7 cellular contexts compared by ENCODE assay signal in the genomic region with DNA sequence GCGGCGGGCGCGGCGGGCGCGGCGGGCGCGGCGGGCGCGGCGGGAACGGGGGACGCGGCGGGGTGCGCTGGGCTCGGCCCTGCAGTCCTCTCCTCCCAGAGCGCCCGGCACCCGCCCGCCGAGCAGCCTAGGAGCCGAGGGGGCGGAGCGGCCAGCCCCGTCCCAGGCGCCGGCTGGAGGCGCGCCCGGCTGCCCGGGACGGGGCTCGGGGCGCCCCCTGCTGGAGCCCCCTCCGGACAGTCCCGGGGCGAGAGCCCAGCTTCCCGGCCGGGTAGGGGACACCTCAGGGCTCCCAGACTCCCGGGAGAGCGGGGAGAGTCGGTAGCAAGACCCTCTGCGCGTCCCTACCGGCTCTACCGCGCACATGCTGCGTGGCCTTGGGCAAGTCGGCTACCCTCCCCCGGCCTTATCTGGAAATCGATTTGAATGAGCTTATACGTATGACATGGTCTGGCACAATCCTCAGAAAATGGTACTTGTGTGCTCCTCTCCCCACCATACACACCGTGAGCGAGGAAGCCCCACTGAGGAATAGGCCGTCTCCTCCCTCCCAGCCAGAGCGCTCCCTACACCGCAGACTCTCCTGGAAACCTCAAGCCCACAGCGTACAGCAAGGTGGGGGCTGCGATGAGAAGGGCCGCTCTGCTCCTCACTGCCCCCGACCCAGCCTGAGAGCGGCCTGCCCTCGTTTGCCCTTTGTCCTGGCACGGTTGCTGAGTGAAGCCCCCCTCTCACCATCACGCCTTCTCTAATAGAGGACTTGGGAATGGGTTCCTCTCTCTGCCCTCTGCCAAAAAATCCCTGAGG. TPM values are rescaled to one million over a fixed set of nuclear protein-coding genes. Genes with fewer than 3 reads are reported as not detected.
DNase-seq lines count a peak whose midpoint lies in the region; ATAC-seq and TF ChIP-seq lines count a peak whose summit lies in the region.

Gene DAPK2, minus strand, starts transcription at position 139 of the 807 bp plus-strand sequence. CDS start 6,224 bp downstream, outside the sequence.

- POLR2A ChIA-PET in naive thymus-derived CD4-positive, alpha-beta T cell (lab: Charles Lee), result no interaction called here

- peak within 1 kb of the TSS; percentile 61 to 88 (median 68) for H3K4me3 ChIP-seq in Peyer's patch
- H3K4me3 ChIP-seq in fibroblast of mammary gland (ENCODE audit: control insufficient read depth, low read depth, low read length), result peak within 1 kb of the TSS; percentile 31
- peak within 1 kb of the TSS; percentile 55 for H3K4me3 ChIP-seq in naive thymus-derived CD4-positive, alpha-beta T cell (ENCODE audit: low read length)

- CTCF ChIA-PET in naive thymus-derived CD4-positive, alpha-beta T cell (lab: Charles Lee), result interaction anchor here (0.7 to 5.8 kb wide), 10 partner anchors 11 to 435 kb away, joined by 3 to 51 read pairs (median 4); no protein-coding TSS in a partner anchor

- peaks cover 0 to 5% (median 0%) of the 10 kb centered on the region in 3 donors for H3K36me3 ChIP-seq in Peyer's patch
- H3K36me3 ChIP-seq in naive thymus-derived CD4-positive, alpha-beta T cell (ENCODE audit: control insufficient read depth in 2 of 3, insufficient read depth in 3 of 3, low read length in 3 of 3), result no peaks in the 10 kb centered on the region

- H3K36me3 Mint-ChIP-seq in activated T-helper 1 cell treated with anti-CD3 and anti-CD28 coated beads, Interleukin-12 subunit alpha, Interleukin-12 subunit beta, Interleukin-2, Interleukin-4 antibody, amounts not matched to agents 30 ng/mL and 10 ng/mL and 1 ng/mL, durations not matched to agents 14 hours and 24 hours and 36 hours (ENCODE audit: low read depth), result no peaks in the 10 kb centered on the region
- no peaks in the 10 kb centered on the region for H3K36me3 Mint-ChIP-seq in naive thymus-derived CD4-positive, alpha-beta T cell
- H3K36me3 Mint-ChIP-seq in stimulated activated effector memory CD8-positive, alpha-beta T cell treated with anti-CD3 and anti-CD28 coated beads, Interleukin-12 subunit alpha, Interleukin-12 subunit beta, amount 100 ng/mL, for 72 hours, result no peaks in the 10 kb centered on the region

- TF ChIP-seq CTCF in GM13977 (IDR thresholded peaks at IDR 0.05; ENCODE audit: extremely low read depth, insufficient read depth, missing control alignments) (peak; percentile 80), Peyer's patch (IDR thresholded peaks at IDR 0.05) (peak; percentile 64 to 95 (median 91)), fibroblast of mammary gland (conservative IDR thresholded peaks at IDR 0.05; ENCODE audit: control insufficient read depth, insufficient read depth, low read depth, low read length) (no peak)

- in situ Hi-C loops in GM13977 (cut with MboI; ENCODE audit: low pct_unique_long_range_greater_than_20kb, low sequenced_read_pairs, unreplicated experiment), result no loop called here

- H3K27ac Mint-ChIP-seq in activated T-helper 1 cell treated with anti-CD3 and anti-CD28 coated beads, Interleukin-12 subunit alpha, Interleukin-12 subunit beta, Interleukin-2, Interleukin-4 antibody, amounts not matched to agents 30 ng/mL and 10 ng/mL and 1 ng/mL, durations not matched to agents 14 hours and 24 hours and 36 hours, result peak within 1 kb of the TSS; percentile 49
- H3K27ac Mint-ChIP-seq in naive thymus-derived CD4-positive, alpha-beta T cell, result peak within 1 kb of the TSS in 5 of 9 donors; percentile 28 to 88 (median 61)
- peak within 1 kb of the TSS; percentile 21 for H3K27ac Mint-ChIP-seq in stimulated activated effector memory CD8-positive, alpha-beta T cell treated with anti-CD3 and anti-CD28 coated beads, Interleukin-12 subunit alpha, Interleukin-12 subunit beta, amount 100 ng/mL, for 72 hours

- peaks cover 36% of the 10 kb centered on the region for H3K4me1 Mint-ChIP-seq in activated T-helper 1 cell treated with anti-CD3 and anti-CD28 coated beads, Interleukin-12 subunit alpha, Interleukin-12 subunit beta, Interleukin-2, Interleukin-4 antibody, amounts not matched to agents 30 ng/mL and 10 ng/mL and 1 ng/mL, durations not matched to agents 14 hours and 24 hours and 36 hours (ENCODE audit: low read depth)
- peaks cover 5 to 30% (median 10%) of the 10 kb centered on the region in 7 donors for H3K4me1 Mint-ChIP-seq in naive thymus-derived CD4-positive, alpha-beta T cell
- peaks cover 19% of the 10 kb centered on the region for H3K4me1 Mint-ChIP-seq in stimulated activated effector memory CD8-positive, alpha-beta T cell treated with anti-CD3 and anti-CD28 coated beads, Interleukin-12 subunit alpha, Interleukin-12 subunit beta, amount 100 ng/mL, for 72 hours

- H3K27me3 ChIP-seq in Peyer's patch, result no peaks in the 10 kb centered on the region
- H3K27me3 ChIP-seq in naive thymus-derived CD4-positive, alpha-beta T cell (ENCODE audit: control insufficient read depth in 2 of 2, insufficient read depth in 2 of 2, low read length in 2 of 2), result no peaks in the 10 kb centered on the region

- peak in 1 of 2 donors; percentile 10 for TF ChIP-seq POLR2A in Peyer's patch (IDR thresholded peaks at IDR 0.05)

- intact Hi-C loops in activated T-helper 1 cell treated with anti-CD3 and anti-CD28 coated beads, Interleukin-12 subunit alpha, Interleukin-12 subunit beta, Interleukin-2, Interleukin-4 antibody, amounts not matched to agents 30 ng/mL and 10 ng/mL and 1 ng/mL, durations not matched to agents 14 hours and 24 hours and 36 hours (cut with micrococcal nuclease), result loop anchor here (1.0 to 5.0 kb wide), 8 partner anchors 35 to 294 kb away; partner anchors contain the start of gene CIAO2A
- intact Hi-C loops in naive thymus-derived CD4-positive, alpha-beta T cell (cut with micrococcal nuclease), result loop anchor here (1.0 to 5.0 kb wide), 9 partner anchors 36 to 436 kb away; partner anchors contain the start of gene HERC1 (in 1 of the 2)

- no peaks in the 10 kb centered on the region for H3K9me3 Mint-ChIP-seq in activated T-helper 1 cell treated with anti-CD3 and anti-CD28 coated beads, Interleukin-12 subunit alpha, Interleukin-12 subunit beta, Interleukin-2, Interleukin-4 antibody, amounts not matched to agents 30 ng/mL and 10 ng/mL and 1 ng/mL, durations not matched to agents 14 hours and 24 hours and 36 hours
- no peaks in the 10 kb centered on the region for H3K9me3 Mint-ChIP-seq in naive thymus-derived CD4-positive, alpha-beta T cell
- H3K9me3 Mint-ChIP-seq in stimulated activated effector memory CD8-positive, alpha-beta T cell treated with anti-CD3 and anti-CD28 coated beads, Interleukin-12 subunit alpha, Interleukin-12 subunit beta, amount 100 ng/mL, for 72 hours, result no peaks in the 10 kb centered on the region

- H3K27me3 Mint-ChIP-seq in activated T-helper 1 cell treated with anti-CD3 and anti-CD28 coated beads, Interleukin-12 subunit alpha, Interleukin-12 subunit beta, Interleukin-2, Interleukin-4 antibody, amounts not matched to agents 30 ng/mL and 10 ng/mL and 1 ng/mL, durations not matched to agents 14 hours and 24 hours and 36 hours (ENCODE audit: insufficient read depth), result peaks cover 26% of the 10 kb centered on the region
- H3K27me3 Mint-ChIP-seq in naive thymus-derived CD4-positive, alpha-beta T cell, result peaks cover 4 to 41% (median 13%) of the 10 kb centered on the region in 5 donors

- peak; percentile 60 for ATAC-seq in HG02981 (IDR thresholded peaks at IDR 0.05; ENCODE audit: unreplicated experiment)
- ATAC-seq in naive thymus-derived CD4-positive, alpha-beta T cell, result peak; percentile 91
- ATAC-seq in stimulated activated effector memory CD8-positive, alpha-beta T cell treated with anti-CD3 and anti-CD28 coated beads, Interleukin-12 subunit alpha, Interleukin-12 subunit beta, amount 100 ng/mL, for 72 hours, result peak; percentile 92

- H3K9me3 ChIP-seq in Peyer's patch, result no peaks in the 10 kb centered on the region
- no peaks in the 10 kb centered on the region for H3K9me3 ChIP-seq in naive thymus-derived CD4-positive, alpha-beta T cell (ENCODE audit: control insufficient read depth in 2 of 3, low read length in 3 of 3)

- DNase-seq in GM13977 (ENCODE audit: low spot score) (peak; percentile 92), Peyer's patch (peak; percentile 64 to 90 (median 87)), fibroblast of mammary gland (ENCODE audit: low read depth) (peak; percentile 47)
- DNase-seq in activated T-helper 1 cell treated with anti-CD3 and anti-CD28 coated beads, Interleukin-12 subunit alpha, Interleukin-12 subunit beta, Interleukin-2, Interleukin-4 antibody, amounts not matched to agents 30 ng/mL and 10 ng/mL and 1 ng/mL, durations not matched to agents 14 hours and 24 hours and 36 hours (ENCODE audit: low spot score), result peak; percentile 64
- DNase-seq in naive thymus-derived CD4-positive, alpha-beta T cell, result peak; percentile 29 to 83 (median 63)
- peak; percentile 77 to 83 for DNase-seq in stimulated activated effector memory CD8-positive, alpha-beta T cell treated with anti-CD3 and anti-CD28 coated beads, Interleukin-12 subunit alpha, Interleukin-12 subunit beta, amount 100 ng/mL, for 72 hours (ENCODE audit: low spot score in 2 of 2)

- H3K4me3 Mint-ChIP-seq in activated T-helper 1 cell treated with anti-CD3 and anti-CD28 coated beads, Interleukin-12 subunit alpha, Interleukin-12 subunit beta, Interleukin-2, Interleukin-4 antibody, amounts not matched to agents 30 ng/mL and 10 ng/mL and 1 ng/mL, durations not matched to agents 14 hours and 24 hours and 36 hours, result peak within 1 kb of the TSS; percentile 81
- H3K4me3 Mint-ChIP-seq in naive thymus-derived CD4-positive, alpha-beta T cell, result peak within 1 kb of the TSS; percentile 74 to 85 (median 82)
- peak within 1 kb of the TSS; percentile 64 for H3K4me3 Mint-ChIP-seq in stimulated activated effector memory CD8-positive, alpha-beta T cell treated with anti-CD3 and anti-CD28 coated beads, Interleukin-12 subunit alpha, Interleukin-12 subunit beta, amount 100 ng/mL, for 72 hours

- peak within 1 kb of the TSS; percentile 66 to 85 (median 74) for H3K27ac ChIP-seq in Peyer's patch
- no peak within 1 kb of the TSS for H3K27ac ChIP-seq in naive thymus-derived CD4-positive, alpha-beta T cell (ENCODE audit: low read depth, low read length)

- peaks cover 0 to 24% (median 17%) of the 10 kb centered on the region in 4 donors for H3K4me1 ChIP-seq in Peyer's patch
- peaks cover 0 to 5% of the 10 kb centered on the region in 2 donors for H3K4me1 ChIP-seq in naive thymus-derived CD4-positive, alpha-beta T cell (ENCODE audit: control insufficient read depth in 2 of 2, insufficient read depth in 2 of 2, low read length in 2 of 2)

RNA-seq across cellular contexts. Expression of gene DAPK2, which starts in this region (rescaled TPM):
- total RNA-seq in Peyer's patch, result 100 to 1,000 TPM in 2 of 4 donors, 10 to 100 TPM in 2; 64.6 to 189 (median 125) TPM
- 8.6 and 8.7 TPM in 2 replicates for total RNA-seq in activated T-helper 1 cell treated with anti-CD3 and anti-CD28 coated beads, Interleukin-12 subunit alpha, Interleukin-12 subunit beta, Interleukin-2, Interleukin-4 antibody, amounts not matched to agents 30 ng/mL and 10 ng/mL and 1 ng/mL, durations not matched to agents 14 hours and 24 hours and 36 hours
- 1 to 10 TPM in 3 of 5 experiments, under 1 TPM in 1, not detected in 1; 0.46 to 9.3 (median 4.2) TPM for total RNA-seq in naive thymus-derived CD4-positive, alpha-beta T cell
- not detected for polyA plus RNA-seq in naive thymus-derived CD4-positive, alpha-beta T cell
